In the genomic region with DNA sequence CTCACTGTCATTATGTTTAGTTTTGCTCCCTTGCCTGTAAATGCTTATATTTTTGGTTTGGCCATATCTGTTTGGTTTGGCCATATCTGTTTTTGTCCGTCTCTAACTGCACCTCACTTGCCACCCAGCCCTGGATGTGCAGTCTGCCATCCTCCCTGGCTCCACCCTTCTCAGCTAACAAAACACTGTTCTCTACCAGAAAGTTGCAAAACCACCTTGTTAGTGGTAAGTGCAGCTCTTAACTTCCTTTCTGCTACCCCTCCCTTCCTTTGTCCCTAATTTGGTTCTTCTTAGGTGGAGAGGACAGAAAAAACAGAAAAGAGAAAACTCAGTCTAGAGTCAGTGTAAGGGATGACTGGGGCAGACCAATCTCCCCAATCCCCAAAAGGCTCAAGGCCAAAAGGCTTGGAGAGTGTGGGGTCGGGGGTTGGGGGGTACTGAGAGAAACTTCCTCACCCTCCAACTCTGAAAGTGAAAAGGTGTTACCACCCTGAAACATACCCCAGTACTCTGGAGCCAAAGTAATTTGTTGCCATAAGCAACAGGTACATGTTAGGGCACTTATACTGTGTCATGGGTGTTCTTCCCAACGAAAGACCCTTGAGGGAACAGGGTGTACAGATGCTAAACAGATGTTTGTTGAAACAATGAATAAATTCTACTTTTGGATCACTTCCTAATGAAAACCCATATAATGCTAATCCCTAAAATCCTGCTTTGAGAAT, we compare ENCODE assay signal across 10 cellular contexts. TPM values are rescaled to one million over a fixed set of nuclear protein-coding genes. Genes with fewer than 3 reads are reported as not detected.
A peak's percentile ranks its signal among the peaks of the same experiment; 100 is the strongest.
DNase-seq lines count a peak whose midpoint lies in the region; ATAC-seq and TF ChIP-seq lines count a peak whose summit lies in the region.
"Had no signal": no experiment of that assay in that cellular context is flagged by ENCODE, and none has a peak within 500 bp of the region (broad histone marks: within the 10 kb centered on the region; RNA-seq: fewer than 3 reads in every experiment).

No MANE protein-coding gene starts in this region.

- no peaks in the 10 kb centered on the region for H3K9me3 Mint-ChIP-seq in CD4-positive, alpha-beta T cell

- peak; percentile 81 for ATAC-seq in CD4-positive, alpha-beta T cell (ENCODE audit: poor library complexity)
- peak; percentile 54 for ATAC-seq in GM21786 (IDR thresholded peaks at IDR 0.05; ENCODE audit: unreplicated experiment)
- ATAC-seq in aorta (ENCODE audit: low FRiP score), result no peak
- ATAC-seq in GM19023 (IDR thresholded peaks at IDR 0.05; ENCODE audit: unreplicated experiment), result no peak

- H3K4me3 ChIP-seq in esophagus squamous epithelium (no peak overlapping the region), aorta (ENCODE audit: low read length in 2 of 2) (no peak overlapping the region)

- H3K4me1 ChIP-seq in esophagus squamous epithelium (peaks cover 24 to 68% (median 30%) of the 10 kb centered on the region in 3 donors), aorta (ENCODE audit: control insufficient read depth in 1 of 2, insufficient read depth in 2 of 2, low read length in 2 of 2) (no peaks in the 10 kb centered on the region)

- intact Hi-C loops in CD4-positive, alpha-beta T cell (cut with DNase I, micrococcal nuclease), result loop anchor here in 1 of 2 experiments (1.0 to 2.0 kb wide), 2 partner anchors 22 to 50 kb away; no protein-coding TSS in a partner anchor
- intact Hi-C loops in esophagus squamous epithelium (cut with DNase I) (no loop called here), aorta (cut with DNase I) (no loop called here)

- TF ChIP-seq CTCF in CD4-positive, alpha-beta T cell (IDR thresholded peaks at IDR 0.05), result no peak
- TF ChIP-seq CTCF in esophagus squamous epithelium (IDR thresholded peaks at IDR 0.05), result no peak

- no peaks in the 10 kb centered on the region for H3K27me3 ChIP-seq in CD4-positive, alpha-beta T cell (ENCODE audit: control insufficient read depth, insufficient read depth, low read length)
- no peaks in the 10 kb centered on the region for H3K27me3 ChIP-seq in esophagus squamous epithelium
- no peaks in the 10 kb centered on the region for H3K27me3 ChIP-seq in aorta (ENCODE audit: control insufficient read depth in 1 of 2, insufficient read depth in 2 of 2, low read length in 1 of 2)

- H3K9me3 ChIP-seq in CD4-positive, alpha-beta T cell (ENCODE audit: control insufficient read depth, low read length), result no peaks in the 10 kb centered on the region
- H3K9me3 ChIP-seq in esophagus squamous epithelium, result no peaks in the 10 kb centered on the region
- no peaks in the 10 kb centered on the region for H3K9me3 ChIP-seq in aorta (ENCODE audit: control insufficient read depth, low read length)

- 44 to 49% methylated on average over 3 of the region's 3 CpGs for WGBS in esophagus squamous epithelium, 2 donors
- WGBS in aorta, 2 donors, result 61 to 67% methylated on average over 3 of the region's 3 CpGs

- peak overlapping the region; percentile 87 for H3K27ac Mint-ChIP-seq in CD4-positive, alpha-beta T cell

- no peak for TF ChIP-seq POLR2A in esophagus squamous epithelium (IDR thresholded peaks at IDR 0.05)

- no peaks in the 10 kb centered on the region for H3K27me3 Mint-ChIP-seq in CD4-positive, alpha-beta T cell

- POLR2A ChIA-PET in CD4-positive, alpha-beta T cell (lab: Charles Lee), result interaction anchor here (0.6 to 8.8 kb wide), 17 partner anchors 9 to 493 kb away, joined by 3 to 82 read pairs (median 6); a partner anchor contains a TSS

- peak; percentile 12 to 61 (median 49) for DNase-seq in CD4-positive, alpha-beta T cell
- peak in 3 of 5 donors; percentile 17 to 85 (median 25) for DNase-seq in T-helper 1 cell
- no peak for DNase-seq in esophagus squamous epithelium (lab: John Stamatoyannopoulos, UW)
- DNase-seq in aorta, result no peak
- no peak for DNase-seq in nucleus accumbens (lab: John Stamatoyannopoulos, UW)
- no peak for DNase-seq in NCI-H146 (lab: John Stamatoyannopoulos, UW)
- DNase-seq: IMR-90 had no signal

- H3K4me3 Mint-ChIP-seq in CD4-positive, alpha-beta T cell, result peak overlapping the region; percentile 80

- CTCF ChIA-PET in CD4-positive, alpha-beta T cell (lab: Charles Lee), result interaction anchor here (1.1 to 10.7 kb wide), 4 partner anchors 9 to 50 kb away, joined by 3 to 52 read pairs (median 4); no protein-coding TSS in a partner anchor

- H3K36me3 ChIP-seq in esophagus squamous epithelium, result no peaks in the 10 kb centered on the region
- no peaks in the 10 kb centered on the region for H3K36me3 ChIP-seq in aorta (ENCODE audit: control insufficient read depth in 1 of 2, insufficient read depth in 2 of 2, low read length in 1 of 2)

- H3K27ac ChIP-seq in CD4-positive, alpha-beta T cell (ENCODE audit: low read depth, low read length), result peak overlapping the region; percentile 75
- peak overlapping the region; percentile 12 to 76 (median 62) for H3K27ac ChIP-seq in esophagus squamous epithelium
- no peak overlapping the region for H3K27ac ChIP-seq in aorta (ENCODE audit: low read depth in 1 of 2, low read length in 2 of 2)

- H3K4me1 Mint-ChIP-seq in CD4-positive, alpha-beta T cell (ENCODE audit: low read depth), result peaks cover 80% of the 10 kb centered on the region

- H3K36me3 Mint-ChIP-seq in CD4-positive, alpha-beta T cell (ENCODE audit: low read depth), result peaks cover 70% of the 10 kb centered on the region

RNA-seq across cellular contexts. Expression of a gene that starts 5.0 kb away (rescaled TPM):
- 100 to 1,000 TPM; 127 to 138 TPM for total RNA-seq in CD4-positive, alpha-beta T cell
- total RNA-seq in esophagus squamous epithelium (1 to 10 TPM; 1.7 to 5.5 (median 3.3) TPM), aorta (10 to 100 TPM in 1 of 2 donors, 1 to 10 TPM in 1; 9.4 to 11.7 TPM)
- 1 to 10 TPM; 1.4 to 4.6 TPM for polyA plus RNA-seq in aorta
- total RNA-seq: glomerular endothelial cell, IMR-90 had no signal
- polyA plus RNA-seq: IMR-90 had no signal

RNA-seq across cellular contexts. Expression of a gene that starts 27.5 kb away (rescaled TPM):
- 1 to 10 TPM in 1 of 2 experiments, under 1 TPM in 1; 0.85 to 1.2 TPM for total RNA-seq in CD4-positive, alpha-beta T cell
- total RNA-seq in esophagus squamous epithelium, result not detected
- not detected for total RNA-seq in aorta
- not detected for polyA plus RNA-seq in aorta
- total RNA-seq: glomerular endothelial cell, IMR-90 had no signal
- polyA plus RNA-seq: IMR-90 had no signal

RNA-seq across cellular contexts. Expression of a gene that starts 48.8 kb away (rescaled TPM):
- 1 to 10 TPM; 2.5 to 3.0 TPM for total RNA-seq in CD4-positive, alpha-beta T cell
- 100 to 1,000 TPM in 3 of 4 donors, 10 to 100 TPM in 1; 97.8 to 169 (median 124) TPM for total RNA-seq in esophagus squamous epithelium
- 1 to 10 TPM; 8.4 to 9.3 TPM for total RNA-seq in aorta
- 1 to 10 TPM; 4.1 to 4.5 TPM for polyA plus RNA-seq in aorta

Comparison
In these comparisons a context has a peak if more than half of its experiments do, and no peak if none do; other contexts are left out.
1. ATAC-seq: peak in CD4-positive, alpha-beta T cell (single experiment) and GM21786 (single experiment); none in aorta (single experiment) and GM19023 (single experiment).
2. DNase-seq: peak in CD4-positive, alpha-beta T cell (10 of 10) and T-helper 1 cell (3 of 5); none in esophagus squamous epithelium (single experiment), aorta (0 of 2), nucleus accumbens (0 of 56) and NCI-H146 (single experiment).
3. H3K27ac ChIP-seq: peak in CD4-positive, alpha-beta T cell (single experiment) and esophagus squamous epithelium (4 of 4); none in aorta (0 of 2).
4. RNA of a gene that starts 5.0 kb away (total RNA-seq): 127 to 138 TPM in CD4-positive, alpha-beta T cell; 9.4 to 11.7 TPM in aorta and 1.7 to 5.5 TPM in esophagus squamous epithelium; every median in the first group is over 10 times any median in the second.
5. RNA of a gene that starts 48.8 kb away (total RNA-seq): 97.8 to 169 TPM in esophagus squamous epithelium; 8.4 to 9.3 TPM in aorta and 2.5 to 3.0 TPM in CD4-positive, alpha-beta T cell; every median in the first group is over 4 times any median in the second.